In genomic region chr3:6437631-6438030, GRCh38 we compare ENCODE assay signal across 8 cellular contexts.
"Had no signal": no experiment of that assay in that cellular context is flagged by ENCODE, and none has a peak within 500 bp of the region (broad histone marks: within the 10 kb centered on the region; RNA-seq: fewer than 3 reads in every experiment).

No MANE protein-coding gene starts in this region.

- H3K9me3 ChIP-seq: HAP-1 had no signal

- H3K36me3 ChIP-seq: HAP-1 had no signal

- H2AFZ ChIP-seq: GM23248, GM23338 had no signal

- H3K27ac ChIP-seq: GM23248 had no signal

- H3K9ac ChIP-seq: GM23248 had no signal

- H3K4me1 ChIP-seq: HAP-1 had no signal

- H3K4me2 ChIP-seq: GM23338 had no signal

- H3K4me3 ChIP-seq: GM23248, GM23338, HAP-1 had no signal

- DNase-seq: GM23248, GOT3, H7, H9, HCEC 1CT, HFFc6 had no signal
